15 cellular contexts compared by ENCODE assay signal in genomic region chr9:81592890-81593271, GRCh38.
DNase-seq lines count a peak whose midpoint lies in the region; ATAC-seq and TF ChIP-seq lines count a peak whose summit lies in the region.
"Had no signal": no experiment of that assay in that cellular context is flagged by ENCODE, and none has a peak within 500 bp of the region (broad histone marks: within the 10 kb centered on the region; RNA-seq: fewer than 3 reads in every experiment).

No MANE protein-coding gene starts in this region.

- H3K4me1 ChIP-seq in Peyer's patch (peaks cover 0 to 23% (median 0%) of the 10 kb centered on the region in 4 donors), heart right ventricle (peaks cover 0 to 64% (median 41%) of the 10 kb centered on the region in 9 donors), aorta (ENCODE audit: control insufficient read depth in 1 of 2, insufficient read depth in 2 of 2, low read length in 2 of 2) (peaks cover 0 to 13% of the 10 kb centered on the region in 2 donors)

- peaks cover 67% of the 10 kb centered on the region for H3K4me1 Mint-ChIP-seq in nephron progenitor cell
- H3K4me1 Mint-ChIP-seq: activated CD4-positive, alpha-beta T cell treated with anti-CD3 and anti-CD28 coated beads, Interleukin-2, amount 10 ng/mL, durations not matched to agents 7 days and 5 days had no signal

- H3K36me3 ChIP-seq in Peyer's patch (peaks cover 0 to 18% (median 0%) of the 10 kb centered on the region in 3 donors), heart right ventricle (peaks cover 0 to 40% (median 3%) of the 10 kb centered on the region in 9 donors), aorta (ENCODE audit: control insufficient read depth in 1 of 2, insufficient read depth in 2 of 2, low read length in 1 of 2) (no peaks in the 10 kb centered on the region)

- intact Hi-C loops in heart right ventricle (cut with DNase I): loop anchor here in 4 of 10 donors (10.0 kb wide), 1 partner anchor 92 kb away; the partner anchor contains the start of gene TLE1 (in 4 of the 4)
- intact Hi-C loops in aorta (cut with DNase I): loop anchor here in 1 of 2 donors (10.0 kb wide), 1 partner anchor 252 kb away; no protein-coding TSS in a partner anchor

- no peaks in the 10 kb centered on the region for H3K27me3 Mint-ChIP-seq in nephron progenitor cell (ENCODE audit: low read depth, poor library complexity)
- H3K27me3 Mint-ChIP-seq: brain had no signal

- peaks cover 9% of the 10 kb centered on the region for H3K9me3 Mint-ChIP-seq in nephron progenitor cell
- H3K9me3 Mint-ChIP-seq: activated CD4-positive, alpha-beta T cell treated with anti-CD3 and anti-CD28 coated beads, Interleukin-2, amount 10 ng/mL, durations not matched to agents 7 days and 5 days had no signal

- no peak overlapping the region for H3K4me3 ChIP-seq in Peyer's patch
- H3K4me3 ChIP-seq in heart right ventricle: no peak overlapping the region
- no peak overlapping the region for H3K4me3 ChIP-seq in aorta (ENCODE audit: low read length in 2 of 2)
- H3K4me3 ChIP-seq: stomach had no signal

- H3K36me3 Mint-ChIP-seq in nephron progenitor cell (ENCODE audit: low read depth): peaks cover 92% of the 10 kb centered on the region

- H3K27ac ChIP-seq in Peyer's patch (peak overlapping the region in 3 of 4 donors; percentile 7 to 26 (median 15)), heart right ventricle (peak overlapping the region in 6 of 10 donors; percentile 0 to 60 (median 32)), aorta (ENCODE audit: low read depth in 1 of 2, low read length in 2 of 2) (peak overlapping the region in 1 of 2 donors; percentile 19)

- no peaks in the 10 kb centered on the region for H3K27me3 ChIP-seq in Peyer's patch
- no peaks in the 10 kb centered on the region for H3K27me3 ChIP-seq in heart right ventricle
- H3K27me3 ChIP-seq in aorta (ENCODE audit: control insufficient read depth in 1 of 2, insufficient read depth in 2 of 2, low read length in 1 of 2): no peaks in the 10 kb centered on the region
- H3K27me3 ChIP-seq: stomach had no signal

- H3K9me3 ChIP-seq in Peyer's patch (no peaks in the 10 kb centered on the region), heart right ventricle (no peaks in the 10 kb centered on the region), aorta (ENCODE audit: control insufficient read depth, low read length) (no peaks in the 10 kb centered on the region)
- H3K9me3 ChIP-seq: stomach had no signal

- no peak for TF ChIP-seq POLR2A in Peyer's patch (IDR thresholded peaks at IDR 0.05)

- TF ChIP-seq CTCF in Peyer's patch (IDR thresholded peaks at IDR 0.05) (no peak), heart right ventricle (IDR thresholded peaks at IDR 0.05) (peak in 1 of 9 donors; percentile 15), nephron progenitor cell (IDR thresholded peaks at IDR 0.05) (no peak)

- DNase-seq in Peyer's patch (peak in 2 of 3 donors; percentile 60 to 69), heart right ventricle (peak; percentile 52 to 68), nephron progenitor cell (no peak), aorta (peak; percentile 84 to 86), GM19238 (ENCODE audit: insufficient read length, low spot score) (no peak), NCI-H446 treated with DMSO at 0.1 percent for 48 hours (lab: John Stamatoyannopoulos, UW) (no peak), AG08395 (ENCODE audit: low spot score) (no peak)
- DNase-seq: activated CD4-positive, alpha-beta T cell treated with anti-CD3 and anti-CD28 coated beads, Interleukin-2, amount 10 ng/mL, durations not matched to agents 7 days and 5 days; activated effector memory CD4-positive, alpha-beta T cell treated with anti-CD3 and anti-CD28 coated beads, Interleukin-2, amount 50 U/mL, for 16 hours; Karpas-422; NCI-H2171 treated with DMSO at 0.1 percent for 48 hours; retina; stomach; T-helper 1 cell had no signal

- 46 to 58% methylated on average over 15 of the region's 15 CpGs for WGBS in heart right ventricle, 2 donors
- 10% methylated on average over 15 of the region's 15 CpGs for WGBS in aorta, 2 donors

- no peak overlapping the region for H3K4me3 Mint-ChIP-seq in nephron progenitor cell
- H3K4me3 Mint-ChIP-seq: activated CD4-positive, alpha-beta T cell treated with anti-CD3 and anti-CD28 coated beads, Interleukin-2, amount 10 ng/mL, durations not matched to agents 7 days and 5 days; brain had no signal

- H3K27ac Mint-ChIP-seq in nephron progenitor cell: peak overlapping the region; percentile 34
- H3K27ac Mint-ChIP-seq: activated CD4-positive, alpha-beta T cell treated with anti-CD3 and anti-CD28 coated beads, Interleukin-2, amount 10 ng/mL, durations not matched to agents 7 days and 5 days had no signal

- peak; percentile 63 to 77 (median 72) for ATAC-seq in heart right ventricle
- ATAC-seq in aorta (ENCODE audit: low FRiP score): peak; percentile 75

Comparison
In these comparisons a context has a peak if more than half of its experiments do, and no peak if none do; other contexts are left out.
1. DNase-seq: peak in Peyer's patch (2 of 3), heart right ventricle (2 of 2) and aorta (2 of 2); none in nephron progenitor cell (single experiment), GM19238 (single experiment), NCI-H446 treated with DMSO at 0.1 percent for 48 hours (single experiment) and AG08395 (single experiment).